ENCODE assay signal across 11 cellular contexts in the genomic region with DNA sequence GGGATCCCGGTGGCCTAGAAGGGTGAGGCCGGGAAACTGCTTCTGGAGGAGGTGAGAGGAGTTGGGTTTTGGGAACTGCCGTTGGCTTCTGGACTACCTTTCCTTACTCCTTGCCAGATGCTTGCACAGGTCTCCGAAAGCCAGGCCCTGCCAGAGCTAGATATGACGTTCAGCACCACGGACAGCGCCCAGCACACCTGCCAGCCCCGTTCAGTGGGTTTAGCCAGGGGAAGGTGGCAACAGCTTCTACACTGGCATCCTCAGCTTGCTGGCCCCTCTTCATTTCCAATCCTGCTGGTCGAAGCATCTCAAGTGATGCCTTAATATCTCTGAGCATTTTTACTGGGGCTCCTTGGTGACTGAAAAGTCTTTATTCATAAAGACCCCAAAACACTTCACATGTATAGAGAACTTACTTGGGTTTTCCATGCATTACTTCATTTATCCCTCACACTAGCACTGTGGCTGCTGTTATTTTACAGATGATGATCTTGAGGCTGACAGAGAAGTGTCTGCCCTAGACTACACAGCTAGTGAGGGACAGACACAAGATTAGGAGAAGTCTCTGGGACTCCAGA. TPM values are rescaled to one million over a fixed set of nuclear protein-coding genes. Genes with fewer than 3 reads are reported as not detected.
A peak's percentile ranks its signal among the peaks of the same experiment; 100 is the strongest.
DNase-seq lines count a peak whose midpoint lies in the region; ATAC-seq, FAIRE-seq and TF ChIP-seq lines count a peak whose summit lies in the region.
"Had no signal": no experiment of that assay in that cellular context is flagged by ENCODE, and none has a peak within 500 bp of the region (broad histone marks: within the 10 kb centered on the region; RNA-seq: fewer than 3 reads in every experiment).

No MANE protein-coding gene starts in this region.

- no peaks in the 10 kb centered on the region for H3K27me3 Mint-ChIP-seq in activated CD4-positive, alpha-beta memory T cell treated with anti-CD3 and anti-CD28 coated beads, Interleukin-2, amount 10 ng/mL, durations not matched to agents 7 days and 5 days
- H3K27me3 Mint-ChIP-seq: activated naive CD8-positive, alpha-beta T cell had no signal

- FAIRE-seq in A549 (lab: Jason Lieb, UNC) (peak; percentile 23), small intestine (lab: Jason Lieb, UNC) (no peak)

- peaks cover 11% of the 10 kb centered on the region for H3K9me3 Mint-ChIP-seq in activated CD4-positive, alpha-beta memory T cell treated with anti-CD3 and anti-CD28 coated beads, Interleukin-2, amount 10 ng/mL, durations not matched to agents 7 days and 5 days

- ATAC-seq in A549, result peak; percentile 58 to 74; a peak in 4 of 6 replicates
- ATAC-seq in esophagus mucosa, result peak; percentile 57
- ATAC-seq in HG03469 (IDR thresholded peaks at IDR 0.05; ENCODE audit: unreplicated experiment), result no peak

- no peak for TF ChIP-seq POLR2A in A549 (IDR thresholded peaks at IDR 0.05; ENCODE audit: low read length)

- no peak for TF ChIP-seq CTCF in A549 (IDR thresholded peaks at IDR 0.05)
- TF ChIP-seq CTCF in LNCaP clone FGC (IDR thresholded peaks at IDR 0.05; ENCODE audit: control insufficient read depth, extremely low read depth, insufficient read depth), result no peak

- CTCF ChIA-PET in A549 (lab: Yijun Ruan, JAX), result interaction anchor here (1.0 kb wide), 1 partner anchor 192 kb away, joined by 5 read pairs; no protein-coding TSS in a partner anchor
- CTCF ChIA-PET in activated CD4-positive, alpha-beta memory T cell treated with anti-CD3 and anti-CD28 coated beads, Interleukin-2, amount 10 ng/mL, durations not matched to agents 7 days and 5 days (lab: Charles Lee), result no interaction called here

- peaks cover 6% of the 10 kb centered on the region; the same call in 1 of the 3 replicates for H3K9me3 ChIP-seq in A549
- no peaks in the 10 kb centered on the region for H3K9me3 ChIP-seq in small intestine (ENCODE audit: control insufficient read depth, low read depth)

- no peaks in the 10 kb centered on the region for H3K4me1 Mint-ChIP-seq in activated CD4-positive, alpha-beta memory T cell treated with anti-CD3 and anti-CD28 coated beads, Interleukin-2, amount 10 ng/mL, durations not matched to agents 7 days and 5 days

- no peak overlapping the region for H3K27ac Mint-ChIP-seq in activated CD4-positive, alpha-beta memory T cell treated with anti-CD3 and anti-CD28 coated beads, Interleukin-2, amount 10 ng/mL, durations not matched to agents 7 days and 5 days
- H3K27ac Mint-ChIP-seq: activated naive CD8-positive, alpha-beta T cell had no signal

- no peaks in the 10 kb centered on the region for H3K4me1 ChIP-seq in A549
- H3K4me1 ChIP-seq in small intestine (ENCODE audit: control insufficient read depth in 2 of 2, insufficient read depth in 1 of 2, low read depth in 1 of 2, low read length in 1 of 2), result no peaks in the 10 kb centered on the region

- H3K36me3 Mint-ChIP-seq in activated CD4-positive, alpha-beta memory T cell treated with anti-CD3 and anti-CD28 coated beads, Interleukin-2, amount 10 ng/mL, durations not matched to agents 7 days and 5 days (ENCODE audit: low read depth), result no peaks in the 10 kb centered on the region
- H3K36me3 Mint-ChIP-seq: activated naive CD8-positive, alpha-beta T cell had no signal

- H3K27ac ChIP-seq in A549 (no peak overlapping the region), small intestine (ENCODE audit: low read depth in 1 of 2, low read length in 1 of 2) (no peak overlapping the region)
- H3K27ac ChIP-seq: BLaER1 treated with 17β-estradiol and CSF1 and Interleukin-3, amounts not matched to agents 10 nM and 100 nM had no signal

- no peaks in the 10 kb centered on the region for H3K27me3 ChIP-seq in small intestine (ENCODE audit: control insufficient read depth in 2 of 2, insufficient read depth in 2 of 2, low read length in 2 of 2)
- H3K27me3 ChIP-seq: BLaER1 treated with 17β-estradiol and CSF1 and Interleukin-3, amounts not matched to agents 10 nM and 100 nM had no signal

- no peak overlapping the region for H3K4me2 ChIP-seq in A549
- H3K4me2 ChIP-seq: BLaER1 treated with 17β-estradiol and CSF1 and Interleukin-3, amounts not matched to agents 10 nM and 100 nM had no signal

- TF ChIP-seq EP300 in A549 (IDR thresholded peaks at IDR 0.05), result no peak

- 10% methylated on average over 9 of the region's 9 CpGs for WGBS in A549 (ENCODE audit: missing lambda C conversion rate)
- 9 to 24% (median 16%) methylated on average over 9 of the region's 9 CpGs for WGBS in small intestine, 3 donors

- DNase-seq in A549 (ENCODE audit: low read depth in 1 of 2, low spot score in 1 of 2) (peak; percentile 48 to 63), LNCaP clone FGC (ENCODE audit: low read depth) (peak; percentile 41), small intestine (peak; percentile 67), NCI-H187 (lab: John Stamatoyannopoulos, UW) (no peak), NCI-H1694 treated with DMSO at 0.1 percent for 48 hours (lab: John Stamatoyannopoulos, UW) (no peak)
- peak; percentile 73 for DNase-seq in activated CD4-positive, alpha-beta memory T cell treated with anti-CD3 and anti-CD28 coated beads, Interleukin-2, amount 10 ng/mL, durations not matched to agents 7 days and 5 days

- TF ChIP-seq RAD21 in A549 (conservative IDR thresholded peaks at IDR 0.05 in 1 of 2, IDR thresholded peaks at IDR 0.05 in 1 of 2), result no peak

- POLR2A ChIA-PET in A549 (lab: Yijun Ruan, JAX), result interaction anchor here (0.5 kb wide), 1 partner anchor 40 kb away, joined by 3 read pairs; no protein-coding TSS in a partner anchor
- POLR2A ChIA-PET in activated CD4-positive, alpha-beta memory T cell treated with anti-CD3 and anti-CD28 coated beads, Interleukin-2, amount 10 ng/mL, durations not matched to agents 7 days and 5 days (lab: Charles Lee), result no interaction called here

- H3K4me3 ChIP-seq in A549, result no peak overlapping the region
- H3K4me3 ChIP-seq in LNCaP clone FGC (ENCODE audit: low read depth, low read length), result no peak overlapping the region
- H3K4me3 ChIP-seq in small intestine (ENCODE audit: low read depth in 1 of 2, low read length in 2 of 2), result no peak overlapping the region
- H3K4me3 ChIP-seq: BLaER1 treated with 17β-estradiol and CSF1 and Interleukin-3, amounts not matched to agents 10 nM and 100 nM had no signal

- no peak overlapping the region for H3K4me3 Mint-ChIP-seq in activated CD4-positive, alpha-beta memory T cell treated with anti-CD3 and anti-CD28 coated beads, Interleukin-2, amount 10 ng/mL, durations not matched to agents 7 days and 5 days
- H3K4me3 Mint-ChIP-seq: activated naive CD8-positive, alpha-beta T cell had no signal

- no peaks in the 10 kb centered on the region for H3K36me3 ChIP-seq in small intestine (ENCODE audit: control insufficient read depth in 2 of 2, insufficient read depth in 2 of 2, low read length in 2 of 2)
- H3K36me3 ChIP-seq: BLaER1 treated with 17β-estradiol and CSF1 and Interleukin-3, amounts not matched to agents 10 nM and 100 nM had no signal

TF ChIP-seq in A549, 52 proteins besides CTCF, POLR2A, EP300 and RAD21 (continues in another document):
- TF ChIP-seq MAFK (IDR thresholded peaks at IDR 0.05; ENCODE audit: partially characterized antibody) (no peak), EHMT2 (IDR thresholded peaks at IDR 0.05; ENCODE audit: low read depth) (peak; percentile 74), HOXA7 (CRISPR knock-in tag; IDR thresholded peaks at IDR 0.05) (no peak), JUN (IDR thresholded peaks at IDR 0.05) (no peak)
- TF ChIP-seq, protein P1, sequence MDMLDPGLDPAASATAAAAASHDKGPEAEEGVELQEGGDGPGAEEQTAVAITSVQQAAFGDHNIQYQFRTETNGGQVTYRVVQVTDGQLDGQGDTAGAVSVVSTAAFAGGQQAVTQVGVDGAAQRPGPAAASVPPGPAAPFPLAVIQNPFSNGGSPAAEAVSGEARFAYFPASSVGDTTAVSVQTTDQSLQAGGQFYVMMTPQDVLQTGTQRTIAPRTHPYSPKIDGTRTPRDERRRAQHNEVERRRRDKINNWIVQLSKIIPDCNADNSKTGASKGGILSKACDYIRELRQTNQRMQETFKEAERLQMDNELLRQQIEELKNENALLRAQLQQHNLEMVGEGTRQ (IDR thresholded peaks at IDR 0.05), result no peak
- TF ChIP-seq, protein P2, sequence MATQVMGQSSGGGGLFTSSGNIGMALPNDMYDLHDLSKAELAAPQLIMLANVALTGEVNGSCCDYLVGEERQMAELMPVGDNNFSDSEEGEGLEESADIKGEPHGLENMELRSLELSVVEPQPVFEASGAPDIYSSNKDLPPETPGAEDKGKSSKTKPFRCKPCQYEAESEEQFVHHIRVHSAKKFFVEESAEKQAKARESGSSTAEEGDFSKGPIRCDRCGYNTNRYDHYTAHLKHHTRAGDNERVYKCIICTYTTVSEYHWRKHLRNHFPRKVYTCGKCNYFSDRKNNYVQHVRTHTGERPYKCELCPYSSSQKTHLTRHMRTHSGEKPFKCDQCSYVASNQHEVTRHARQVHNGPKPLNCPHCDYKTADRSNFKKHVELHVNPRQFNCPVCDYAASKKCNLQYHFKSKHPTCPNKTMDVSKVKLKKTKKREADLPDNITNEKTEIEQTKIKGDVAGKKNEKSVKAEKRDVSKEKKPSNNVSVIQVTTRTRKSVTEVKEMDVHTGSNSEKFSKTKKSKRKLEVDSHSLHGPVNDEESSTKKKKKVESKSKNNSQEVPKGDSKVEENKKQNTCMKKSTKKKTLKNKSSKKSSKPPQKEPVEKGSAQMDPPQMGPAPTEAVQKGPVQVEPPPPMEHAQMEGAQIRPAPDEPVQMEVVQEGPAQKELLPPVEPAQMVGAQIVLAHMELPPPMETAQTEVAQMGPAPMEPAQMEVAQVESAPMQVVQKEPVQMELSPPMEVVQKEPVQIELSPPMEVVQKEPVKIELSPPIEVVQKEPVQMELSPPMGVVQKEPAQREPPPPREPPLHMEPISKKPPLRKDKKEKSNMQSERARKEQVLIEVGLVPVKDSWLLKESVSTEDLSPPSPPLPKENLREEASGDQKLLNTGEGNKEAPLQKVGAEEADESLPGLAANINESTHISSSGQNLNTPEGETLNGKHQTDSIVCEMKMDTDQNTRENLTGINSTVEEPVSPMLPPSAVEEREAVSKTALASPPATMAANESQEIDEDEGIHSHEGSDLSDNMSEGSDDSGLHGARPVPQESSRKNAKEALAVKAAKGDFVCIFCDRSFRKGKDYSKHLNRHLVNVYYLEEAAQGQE (IDR thresholded peaks at IDR 0.05), result peak; percentile 96

RNA-seq across cellular contexts. Expression of a gene that starts 21.9 kb away (rescaled TPM):
- polyA plus RNA-seq in A549 (2011; rRNA removed) (0.03 and 0.07 TPM in 2 replicates), A549 (2017; fragmentation: RNase III; extraction: RNeasy Plus Mini Kit Qiagen cat#74134 plus additional on column Dnase treatment) (0.09 to 0.12 TPM (median 0.09 TPM) in 3 replicates), small intestine (under 1 TPM; 0.13 to 0.45 (median 0.27) TPM)
- polyA plus RNA-seq in A549 (2012; cell fraction: cytosol; rRNA removed), result 0.03 and 0.04 TPM in 2 replicates
- polyA plus RNA-seq in A549 (2012; cell fraction: nucleus; rRNA removed), result 0.07 and 0.09 TPM in 2 replicates
- 0.08 and 0.10 TPM in 2 replicates for polyA minus RNA-seq in A549 (2011; rRNA and poly(A)+ RNA removed)
- not detected for total RNA-seq in activated CD4-positive, alpha-beta memory T cell treated with anti-CD3 and anti-CD28 coated beads, Interleukin-2, amount 10 ng/mL, durations not matched to agents 7 days and 5 days
- total RNA-seq in esophagus mucosa, result not detected
- total RNA-seq: urinary bladder had no signal
- polyA plus RNA-seq: urinary bladder had no signal

Comparison
In these comparisons a context has a peak if more than half of its experiments do, and no peak if none do; other contexts are left out.
1. DNase-seq: peak in A549 (2 of 2), LNCaP clone FGC (single experiment), activated CD4-positive, alpha-beta memory T cell treated with anti-CD3 and anti-CD28 coated beads, Interleukin-2, amount 10 ng/mL, durations not matched to agents 7 days and 5 days (single experiment) and small intestine (single experiment); none in NCI-H187 (0 of 2) and NCI-H1694 treated with DMSO at 0.1 percent for 48 hours (single experiment).